In genomic region chr12:47813491-47814196, GRCh38 we compare ENCODE assay signal across 8 cellular contexts. TPM values are rescaled to one million over a fixed set of nuclear protein-coding genes. Genes with fewer than 3 reads are reported as not detected.
DNase-seq lines count a peak whose midpoint lies in the region; ATAC-seq and TF ChIP-seq lines count a peak whose summit lies in the region.

No MANE protein-coding gene starts in this region.

- TF ChIP-seq CTCF in BJ (IDR thresholded peaks at IDR 0.05; ENCODE audit: insufficient read depth, low read depth, low read length): no peak
- no peak for TF ChIP-seq CTCF in SU-DHL-6 (IDR thresholded peaks at IDR 0.05; ENCODE audit: insufficient read depth, low read length, poor library complexity, severe bottlenecking)
- TF ChIP-seq CTCF in esophagus squamous epithelium (IDR thresholded peaks at IDR 0.05): no peak

- H3K23ac ChIP-seq in trophoblast cell (ENCODE audit: low read length): no peak overlapping the region

- H4K8ac ChIP-seq in trophoblast cell (ENCODE audit: low read depth, low read length): peak overlapping the region; percentile 54

- H4K12ac ChIP-seq in trophoblast cell (ENCODE audit: low read depth, low read length): peak overlapping the region; percentile 2

- H3K36me3 ChIP-seq in BJ (ENCODE audit: control insufficient read depth, insufficient read depth, low read length) (peaks cover 11% of the 10 kb centered on the region), SU-DHL-6 (ENCODE audit: low read length) (0 out of 2 replicates have a peak, but pooled peaks cover 4% of the 10 kb centered on the region), esophagus squamous epithelium (no peaks in the 10 kb centered on the region), trophoblast cell (ENCODE audit: control insufficient read depth in 1 of 2, insufficient read depth in 2 of 2, low read length in 2 of 2) (peaks cover 11 to 16% of the 10 kb centered on the region in 2 experiments)

- ATAC-seq in GM18909 (IDR thresholded peaks at IDR 0.05; ENCODE audit: poor library complexity, unreplicated experiment) (peak; percentile 60), HG03103 (IDR thresholded peaks at IDR 0.05; ENCODE audit: low read depth, unreplicated experiment) (peak; percentile 36)

- peak overlapping the region; percentile 18 for H3K4me3 ChIP-seq in BJ (ENCODE audit: low read depth, low read length)
- peak overlapping the region; percentile 43 for H3K4me3 ChIP-seq in SU-DHL-6 (ENCODE audit: insufficient read depth, low read length, poor library complexity, severe bottlenecking)
- H3K4me3 ChIP-seq in esophagus squamous epithelium: peak overlapping the region; percentile 26 to 63 (median 49)
- H3K4me3 ChIP-seq in trophoblast cell (ENCODE audit: low read depth, low read length): no peak overlapping the region

- H3K9me2 ChIP-seq in SU-DHL-6 (replicated peaks; ENCODE audit: insufficient read depth, low read length): no peaks in the 10 kb centered on the region

- H3K9ac ChIP-seq in SU-DHL-6 (ENCODE audit: low read length) (peak overlapping the region; percentile 54), trophoblast cell (ENCODE audit: low read length) (no peak overlapping the region)

- intact Hi-C loops in esophagus squamous epithelium (cut with DNase I): no loop called here

- H3K18ac ChIP-seq in trophoblast cell (ENCODE audit: low read length): peak overlapping the region; percentile 53

- no peak overlapping the region for H2AFZ ChIP-seq in SU-DHL-6 (ENCODE audit: low read depth, low read length, severe bottlenecking)
- H2AFZ ChIP-seq in trophoblast cell (ENCODE audit: insufficient read depth, low read length, poor library complexity): no peak overlapping the region

- H3K4me2 ChIP-seq in SU-DHL-6 (ENCODE audit: low read depth, low read length, poor library complexity, severe bottlenecking) (peak overlapping the region; percentile 84), trophoblast cell (ENCODE audit: low read length) (peak overlapping the region; percentile 66)

- H3K79me2 ChIP-seq in SU-DHL-6 (ENCODE audit: insufficient read depth, low read length) (peaks cover 81% of the 10 kb centered on the region), trophoblast cell (ENCODE audit: control insufficient read depth, insufficient read depth, low read length, poor library complexity) (peaks cover 53% of the 10 kb centered on the region)

- peak overlapping the region; percentile 42 for H3K4ac ChIP-seq in trophoblast cell (ENCODE audit: low read depth, low read length)

- WGBS in esophagus squamous epithelium, 2 donors: 30 to 59% methylated on average over 6 to 8 of the region's 9 CpGs
- no CpG with 5 or more reads among the region's 9 CpGs for WGBS in trophoblast cell (ENCODE audit: extremely low coverage, insufficient coverage, insufficient read length)

- H3K4me1 ChIP-seq in esophagus squamous epithelium (peaks cover 91 to 100% (median 95%) of the 10 kb centered on the region in 3 donors), trophoblast cell (ENCODE audit: control insufficient read depth in 1 of 2, insufficient read depth in 2 of 2, low read length in 2 of 2) (peaks cover 57 to 70% of the 10 kb centered on the region in 2 experiments)

- peak overlapping the region; percentile 5 for H2BK12ac ChIP-seq in trophoblast cell (ENCODE audit: low read length)

- no peak for TF ChIP-seq POLR2A in esophagus squamous epithelium (IDR thresholded peaks at IDR 0.05)

- POLR2A ChIA-PET in BJ (lab: Charles Lee): interaction anchor here (0.6 kb wide), 2 partner anchors 85 to 108 kb away, joined by 3 to 6 read pairs; no protein-coding TSS in a partner anchor

- no peaks in the 10 kb centered on the region for H3K9me3 ChIP-seq in SU-DHL-6 (ENCODE audit: insufficient read depth, low read length)
- no peaks in the 10 kb centered on the region for H3K9me3 ChIP-seq in esophagus squamous epithelium
- H3K9me3 ChIP-seq in trophoblast cell (ENCODE audit: insufficient read depth, low read depth, low read length): no peaks in the 10 kb centered on the region

- H3K27ac ChIP-seq in SU-DHL-6 (ENCODE audit: low read depth, low read length) (peak overlapping the region; percentile 89), esophagus squamous epithelium (peak overlapping the region; percentile 86 to 99 (median 98)), trophoblast cell (ENCODE audit: low read depth, low read length) (peak overlapping the region; percentile 91)

- H3K14ac ChIP-seq in trophoblast cell (ENCODE audit: low read length): peak overlapping the region; percentile 41

- CTCF ChIA-PET in BJ (lab: Yijun Ruan, JAX): interaction anchor here (0.7 to 3.3 kb wide), 8 partner anchors 12 to 96 kb away, joined by 4 to 26 read pairs (median 6); no protein-coding TSS in a partner anchor

- H3K27me3 ChIP-seq in BJ (ENCODE audit: control insufficient read depth, insufficient read depth, low read length) (no peaks in the 10 kb centered on the region), SU-DHL-6 (ENCODE audit: low read length) (no peaks in the 10 kb centered on the region), esophagus squamous epithelium (no peaks in the 10 kb centered on the region), trophoblast cell (ENCODE audit: insufficient read depth, low read length) (no peaks in the 10 kb centered on the region)

- H2AK5ac ChIP-seq in trophoblast cell (ENCODE audit: low read length): peak overlapping the region; percentile 34

- no peak for DNase-seq in BJ (ENCODE audit: low read depth)
- DNase-seq in esophagus squamous epithelium (lab: John Stamatoyannopoulos, UW): no peak
- DNase-seq in trophoblast cell: no peak
- DNase-seq in NCI-H1048 (lab: John Stamatoyannopoulos, UW): no peak
- DNase-seq in NCI-H2107 (lab: John Stamatoyannopoulos, UW): no peak

- peaks cover 40% of the 10 kb centered on the region for H3F3A ChIP-seq in SU-DHL-6 (ENCODE audit: insufficient read depth)

- H3K79me1 ChIP-seq in trophoblast cell (ENCODE audit: low read length): peaks cover 20% of the 10 kb centered on the region

- peak overlapping the region; percentile 71 for H2BK5ac ChIP-seq in trophoblast cell (ENCODE audit: low read depth, low read length, poor library complexity)

- peak overlapping the region; percentile 58 for H2BK120ac ChIP-seq in trophoblast cell (ENCODE audit: insufficient read depth, low read length, poor library complexity)

- peak overlapping the region; percentile 82 for H4K91ac ChIP-seq in trophoblast cell (ENCODE audit: low read depth, low read length)

- no peaks in the 10 kb centered on the region for H4K20me1 ChIP-seq in SU-DHL-6 (ENCODE audit: low read depth, low read length)

RNA-seq across cellular contexts. Expression of gene HDAC7, which starts 6.1 kb away (rescaled TPM):
- 28.2 and 67.0 TPM in 2 replicates for polyA plus RNA-seq in BJ (2011; rRNA removed)
- polyA minus RNA-seq in BJ (2011; rRNA and poly(A)+ RNA removed): 34.9 and 35.2 TPM in 2 replicates
- 10 to 100 TPM; 19.8 to 37.2 (median 24.0) TPM for total RNA-seq in esophagus squamous epithelium
- 47.8 and 51.3 TPM in 2 replicates for polyA plus RNA-seq in trophoblast cell (2013)

RNA-seq across cellular contexts. Expression of gene SLC48A1, which starts 40.6 kb away (rescaled TPM):
- 11.4 and 16.6 TPM in 2 replicates for polyA plus RNA-seq in BJ (2011; rRNA removed)
- 11.3 and 16.0 TPM in 2 replicates for polyA minus RNA-seq in BJ (2011; rRNA and poly(A)+ RNA removed)
- 10 to 100 TPM; 18.9 to 35.4 (median 25.4) TPM for total RNA-seq in esophagus squamous epithelium
- polyA plus RNA-seq in trophoblast cell (2013): 4.7 and 4.8 TPM in 2 replicates

RNA-seq across cellular contexts. Expression of gene RAPGEF3, which starts 55.0 kb away (rescaled TPM):
- 1.3 and 2.4 TPM in 2 replicates for polyA plus RNA-seq in BJ (2011; rRNA removed)
- polyA minus RNA-seq in BJ (2011; rRNA and poly(A)+ RNA removed): 2.0 and 3.9 TPM in 2 replicates
- total RNA-seq in esophagus squamous epithelium: 10 to 100 TPM; 12.9 to 39.3 (median 22.5) TPM
- 0.68 and 0.78 TPM in 2 replicates for polyA plus RNA-seq in trophoblast cell (2013)
